In genomic region chr2:40516604-40517003, GRCh38 we compare ENCODE assay signal across 26 cellular contexts.
A peak's percentile ranks its signal among the peaks of the same experiment; 100 is the strongest.
DNase-seq lines count a peak whose midpoint lies in the region; ATAC-seq, FAIRE-seq and TF ChIP-seq lines count a peak whose summit lies in the region.
"Had no signal": no experiment of that assay in that cellular context is flagged by ENCODE, and none has a peak within 500 bp of the region (broad histone marks: within the 10 kb centered on the region; RNA-seq: fewer than 3 reads in every experiment).

No MANE protein-coding gene starts in this region.

- peak; percentile 51 to 79 for ATAC-seq in activated T-cell treated with anti-CD3 and anti-CD28 coated beads, Interleukin-2, amount 50 U/mL, for 4 hours
- no peak for ATAC-seq in GM18909 (IDR thresholded peaks at IDR 0.05; ENCODE audit: poor library complexity, unreplicated experiment)
- ATAC-seq: CD8-positive, alpha-beta T cell had no signal

- H3K36me3 Mint-ChIP-seq in activated T-cell treated with anti-CD3 and anti-CD28 coated beads, Interleukin-2, amount 50 U/mL, for 4 hours (ENCODE audit: insufficient read depth): no peaks in the 10 kb centered on the region
- no peaks in the 10 kb centered on the region for H3K36me3 Mint-ChIP-seq in activated T-cell treated with anti-CD3 and anti-CD28 coated beads, Interleukin-2, amount 50 U/mL, for 24 hours (ENCODE audit: low read depth)
- H3K36me3 Mint-ChIP-seq: CD8-positive, alpha-beta T cell had no signal

- no peaks in the 10 kb centered on the region for H3K9me3 ChIP-seq in OCI-LY7 (ENCODE audit: low read length)
- H3K9me3 ChIP-seq in small intestine (ENCODE audit: control insufficient read depth, low read depth): no peaks in the 10 kb centered on the region
- H3K9me3 ChIP-seq: BLaER1 treated with 17β-estradiol and CSF1 and Interleukin-3, amounts not matched to agents 10 nM and 100 nM; SJCRH30 had no signal

- no peaks in the 10 kb centered on the region for H4K20me1 ChIP-seq in OCI-LY7 (ENCODE audit: insufficient read depth, low read length)
- H4K20me1 ChIP-seq: BLaER1 treated with 17β-estradiol and CSF1 and Interleukin-3, amounts not matched to agents 10 nM and 100 nM had no signal

- POLR2A ChIA-PET in OCI-LY7 (lab: Charles Lee): no interaction called here

- H3K4me1 ChIP-seq in OCI-LY7 (ENCODE audit: insufficient read depth, low read length, poor library complexity, severe bottlenecking) (no peaks in the 10 kb centered on the region), small intestine (ENCODE audit: control insufficient read depth in 2 of 2, insufficient read depth in 1 of 2, low read depth in 1 of 2, low read length in 1 of 2) (no peaks in the 10 kb centered on the region)
- H3K4me1 ChIP-seq: SJCRH30 had no signal

- H2AFZ ChIP-seq in OCI-LY7 (ENCODE audit: low read length): 0 out of 2 replicates have a peak overlapping the region, but pooled peaks have one; percentile 11

- H3K4me3 ChIP-seq in OCI-LY7 (ENCODE audit: low read depth, low read length, poor library complexity, severe bottlenecking) (no peak overlapping the region), small intestine (ENCODE audit: low read depth in 1 of 2, low read length in 2 of 2) (no peak overlapping the region)
- H3K4me3 ChIP-seq: BLaER1 treated with 17β-estradiol and CSF1 and Interleukin-3, amounts not matched to agents 10 nM and 100 nM; SJCRH30 had no signal

- no peaks in the 10 kb centered on the region for H3K79me2 ChIP-seq in OCI-LY7 (ENCODE audit: insufficient read depth, low read depth, low read length)

- no peak overlapping the region for H3K27ac ChIP-seq in OCI-LY7 (ENCODE audit: low read depth, low read length, poor library complexity, severe bottlenecking)
- no peak overlapping the region for H3K27ac ChIP-seq in small intestine (ENCODE audit: low read depth in 1 of 2, low read length in 1 of 2)
- H3K27ac ChIP-seq: 22Rv1; BLaER1 treated with 17β-estradiol and CSF1 and Interleukin-3, amounts not matched to agents 10 nM and 100 nM; SJCRH30 had no signal

- peak; percentile 39 for DNase-seq in DMS79 treated with DMSO at 0.1 percent for 48 hours (lab: John Stamatoyannopoulos, UW)
- no peak for DNase-seq in DMS79 (lab: John Stamatoyannopoulos, UW)
- no peak for DNase-seq in activated T-cell treated with anti-CD3 and anti-CD28 coated beads, Interleukin-2, amount 50 U/mL, for 4 hours
- no peak for DNase-seq in activated T-cell treated with anti-CD3 and anti-CD28 coated beads, Interleukin-2, amount 50 U/mL, for 24 hours
- DNase-seq in OCI-LY7 (ENCODE audit: low spot score): no peak
- peak; percentile 18 for DNase-seq in small intestine
- no peak for DNase-seq in amygdala (lab: John Stamatoyannopoulos, UW)
- DNase-seq: CD8-positive, alpha-beta T cell; DMS153; EL; GF-D8; GOT3; HCEC 1CT; KBM-7; MV-4-11; NCI-H1436; NCI-H2029; NCI-H2171; NCI-H345; OCI-M1; SJCRH30 had no signal

- no peaks in the 10 kb centered on the region for H3K27me3 ChIP-seq in small intestine (ENCODE audit: control insufficient read depth in 2 of 2, insufficient read depth in 2 of 2, low read length in 2 of 2)
- H3K27me3 ChIP-seq: BLaER1 treated with 17β-estradiol and CSF1 and Interleukin-3, amounts not matched to agents 10 nM and 100 nM; SJCRH30 had no signal

- H3K4me1 Mint-ChIP-seq in activated T-cell treated with anti-CD3 and anti-CD28 coated beads, Interleukin-2, amount 50 U/mL, for 4 hours (ENCODE audit: low read depth): no peaks in the 10 kb centered on the region
- peaks cover 7% of the 10 kb centered on the region for H3K4me1 Mint-ChIP-seq in activated T-cell treated with anti-CD3 and anti-CD28 coated beads, Interleukin-2, amount 50 U/mL, for 24 hours (ENCODE audit: low read depth)

- no peaks in the 10 kb centered on the region for H3K27me3 Mint-ChIP-seq in activated T-cell treated with anti-CD3 and anti-CD28 coated beads, Interleukin-2, amount 50 U/mL, for 4 hours (ENCODE audit: low read depth)
- H3K27me3 Mint-ChIP-seq in activated T-cell treated with anti-CD3 and anti-CD28 coated beads, Interleukin-2, amount 50 U/mL, for 24 hours: no peaks in the 10 kb centered on the region

- TF ChIP-seq CTCF in OCI-LY7 (conservative IDR thresholded peaks at IDR 0.05; ENCODE audit: low read length): no peak

- FAIRE-seq in small intestine (lab: Jason Lieb, UNC): no peak
- FAIRE-seq: GM19239, RCC 7860 had no signal

- 13 to 51% (median 19%) methylated on average over 1 of the region's 1 CpG for WGBS in small intestine, 3 donors

- H3K9me2 ChIP-seq in OCI-LY7 (ENCODE audit: insufficient read depth, low read length): no peaks in the 10 kb centered on the region

- peaks cover 3% of the 10 kb centered on the region for H3K9me3 Mint-ChIP-seq in activated T-cell treated with anti-CD3 and anti-CD28 coated beads, Interleukin-2, amount 50 U/mL, for 4 hours
- H3K9me3 Mint-ChIP-seq in activated T-cell treated with anti-CD3 and anti-CD28 coated beads, Interleukin-2, amount 50 U/mL, for 24 hours: peaks cover 5% of the 10 kb centered on the region
- H3K9me3 Mint-ChIP-seq: CD8-positive, alpha-beta T cell had no signal

- no peak overlapping the region for H3K27ac Mint-ChIP-seq in activated T-cell treated with anti-CD3 and anti-CD28 coated beads, Interleukin-2, amount 50 U/mL, for 24 hours
- H3K27ac Mint-ChIP-seq: CD8-positive, alpha-beta T cell had no signal

- intact Hi-C loops in OCI-LY7 (cut with micrococcal nuclease; ENCODE audit: unreplicated experiment): no loop called here

- H3K4me3 Mint-ChIP-seq in activated T-cell treated with anti-CD3 and anti-CD28 coated beads, Interleukin-2, amount 50 U/mL, for 4 hours: no peak overlapping the region
- H3K4me3 Mint-ChIP-seq in activated T-cell treated with anti-CD3 and anti-CD28 coated beads, Interleukin-2, amount 50 U/mL, for 24 hours: no peak overlapping the region
- H3K4me3 Mint-ChIP-seq: CD8-positive, alpha-beta T cell had no signal

- BruUV-seq in OCI-LY7 (replicated peaks; lab: Mats Ljungman, UMichigan): no TSS peak

- H3K36me3 ChIP-seq in OCI-LY7 (ENCODE audit: insufficient read depth, low read length) (no peaks in the 10 kb centered on the region), small intestine (ENCODE audit: control insufficient read depth in 2 of 2, insufficient read depth in 2 of 2, low read length in 2 of 2) (no peaks in the 10 kb centered on the region)
- H3K36me3 ChIP-seq: BLaER1 treated with 17β-estradiol and CSF1 and Interleukin-3, amounts not matched to agents 10 nM and 100 nM; SJCRH30 had no signal

- H3K4me2 ChIP-seq in OCI-LY7 (ENCODE audit: low read length): no peak overlapping the region
- H3K4me2 ChIP-seq: BLaER1 treated with 17β-estradiol and CSF1 and Interleukin-3, amounts not matched to agents 10 nM and 100 nM had no signal

- CTCF ChIA-PET in OCI-LY7 (lab: Charles Lee; ENCODE audit: unreplicated experiment): no interaction called here

Comparison
In these comparisons a context has a peak if more than half of its experiments do, and no peak if none do; other contexts are left out.
1. DNase-seq: peak in DMS79 treated with DMSO at 0.1 percent for 48 hours (single experiment) and small intestine (single experiment); none in DMS79 (single experiment), activated T-cell treated with anti-CD3 and anti-CD28 coated beads, Interleukin-2, amount 50 U/mL, for 4 hours (single experiment), activated T-cell treated with anti-CD3 and anti-CD28 coated beads, Interleukin-2, amount 50 U/mL, for 24 hours (single experiment), OCI-LY7 (single experiment) and amygdala (0 of 56).